ENCODE assay signal across 13 cellular contexts in the genomic region with DNA sequence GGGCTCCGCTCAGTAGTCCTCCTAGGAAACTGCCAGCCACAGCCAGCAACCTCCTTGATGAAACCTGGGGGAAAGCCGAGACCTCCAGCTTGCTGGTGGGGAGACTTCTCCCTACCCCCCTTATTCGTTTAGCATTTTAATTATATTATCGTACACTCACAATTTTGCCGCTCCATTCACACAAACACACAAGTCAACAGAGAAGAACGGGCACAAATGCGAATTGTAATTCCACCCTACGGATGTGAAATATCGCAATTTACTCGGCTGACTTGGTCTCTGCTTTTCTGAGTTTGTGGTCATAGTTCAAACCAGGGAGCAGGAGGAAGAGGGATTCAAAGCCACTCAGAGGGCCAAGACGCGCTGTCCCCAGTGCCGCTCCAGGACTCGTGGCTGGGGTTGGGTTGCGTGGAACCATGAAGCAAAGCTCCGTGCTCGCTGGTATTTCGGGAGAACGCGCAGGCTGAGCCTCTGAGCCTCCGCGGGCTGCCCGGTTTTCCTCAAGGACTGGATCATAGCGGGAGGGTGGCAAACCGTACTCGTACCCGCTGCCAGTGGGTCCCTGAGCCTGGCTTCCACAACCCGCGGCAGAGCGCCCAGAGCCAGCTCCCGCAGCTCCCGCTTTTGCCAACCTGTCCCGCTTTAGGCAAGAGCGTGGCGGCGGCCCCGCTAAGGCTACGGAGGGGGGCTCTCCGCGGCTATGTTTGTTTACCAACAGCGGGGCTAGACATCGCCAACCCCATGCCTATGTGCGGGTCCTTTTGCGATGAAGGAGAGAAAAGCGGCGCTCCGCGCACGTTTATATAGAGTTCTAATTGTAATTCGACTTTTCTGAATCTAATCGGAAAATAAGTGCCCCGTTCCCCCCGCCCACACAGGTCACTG. TPM values are rescaled to one million over a fixed set of nuclear protein-coding genes. Genes with fewer than 3 reads are reported as not detected.
DNase-seq lines count a peak whose midpoint lies in the region; ATAC-seq lines count a peak whose summit lies in the region.
"Had no signal": no experiment of that assay in that cellular context is flagged by ENCODE, and none has a peak within 500 bp of the region (broad histone marks: within the 10 kb centered on the region; RNA-seq: fewer than 3 reads in every experiment).

No MANE protein-coding gene starts in this region.

- peak overlapping the region; percentile 33 for H3K4me3 Mint-ChIP-seq in activated naive CD4-positive, alpha-beta T cell treated with anti-CD3 and anti-CD28 coated beads, Interleukin-2, amount 10 ng/mL, durations not matched to agents 7 days and 5 days
- H3K4me3 Mint-ChIP-seq in activated CD4-positive, alpha-beta memory T cell treated with anti-CD3 and anti-CD28 coated beads, Interleukin-2, amount 10 ng/mL, durations not matched to agents 7 days and 5 days, result peak overlapping the region; percentile 45
- H3K4me3 Mint-ChIP-seq in stimulated activated naive B cell treated with anti-CD40 and anti-IgM and Interleukin-4, amounts not matched to agents 10 μg/mL and 1 μg/mL and 100 μg/mL, for 72 hours, result peak overlapping the region; percentile 39 to 81
- H3K4me3 Mint-ChIP-seq: dendritic cell treated with granulocyte-macrophage colony-stimulating factor and Interleukin-4, amounts not matched to agents 40 ng/mL and 50 ng/mL, for 4 days had no signal

- peaks cover 16% of the 10 kb centered on the region; the same call in 1 of the 2 replicates for H3K4me1 ChIP-seq in iPS-20b (ENCODE audit: insufficient read depth, low read length)

- peaks cover 100% of the 10 kb centered on the region for H3K27me3 ChIP-seq in iPS-20b (ENCODE audit: insufficient read depth, low read length)

- H3K27me3 Mint-ChIP-seq in activated naive CD4-positive, alpha-beta T cell treated with anti-CD3 and anti-CD28 coated beads, Interleukin-2, amount 10 ng/mL, durations not matched to agents 7 days and 5 days, result peaks cover 99% of the 10 kb centered on the region
- peaks cover 81% of the 10 kb centered on the region for H3K27me3 Mint-ChIP-seq in activated CD4-positive, alpha-beta memory T cell treated with anti-CD3 and anti-CD28 coated beads, Interleukin-2, amount 10 ng/mL, durations not matched to agents 7 days and 5 days
- peaks cover 65 to 81% of the 10 kb centered on the region in 2 donors for H3K27me3 Mint-ChIP-seq in stimulated activated naive B cell treated with anti-CD40 and anti-IgM and Interleukin-4, amounts not matched to agents 10 μg/mL and 1 μg/mL and 100 μg/mL, for 72 hours

- H3K27ac Mint-ChIP-seq in activated naive CD4-positive, alpha-beta T cell treated with anti-CD3 and anti-CD28 coated beads, Interleukin-2, amount 10 ng/mL, durations not matched to agents 7 days and 5 days, result peak overlapping the region; percentile 86
- H3K27ac Mint-ChIP-seq in activated CD4-positive, alpha-beta memory T cell treated with anti-CD3 and anti-CD28 coated beads, Interleukin-2, amount 10 ng/mL, durations not matched to agents 7 days and 5 days, result peak overlapping the region; percentile 45
- peak overlapping the region; percentile 83 for H3K27ac Mint-ChIP-seq in stimulated activated naive B cell treated with anti-CD40 and anti-IgM and Interleukin-4, amounts not matched to agents 10 μg/mL and 1 μg/mL and 100 μg/mL, for 72 hours
- H3K27ac Mint-ChIP-seq: dendritic cell treated with granulocyte-macrophage colony-stimulating factor and Interleukin-4, amounts not matched to agents 40 ng/mL and 50 ng/mL, for 4 days had no signal

- peaks cover 4% of the 10 kb centered on the region for H3K36me3 Mint-ChIP-seq in activated naive CD4-positive, alpha-beta T cell treated with anti-CD3 and anti-CD28 coated beads, Interleukin-2, amount 10 ng/mL, durations not matched to agents 7 days and 5 days
- H3K36me3 Mint-ChIP-seq in activated CD4-positive, alpha-beta memory T cell treated with anti-CD3 and anti-CD28 coated beads, Interleukin-2, amount 10 ng/mL, durations not matched to agents 7 days and 5 days (ENCODE audit: low read depth), result peaks cover 15% of the 10 kb centered on the region
- H3K36me3 Mint-ChIP-seq in stimulated activated naive B cell treated with anti-CD40 and anti-IgM and Interleukin-4, amounts not matched to agents 10 μg/mL and 1 μg/mL and 100 μg/mL, for 72 hours, result peaks cover 0 to 17% of the 10 kb centered on the region in 2 donors

- peak overlapping the region; percentile 77; the same call in 1 of the 2 replicates for H3K4me3 ChIP-seq in iPS-20b (ENCODE audit: low read length)

- H3K9me3 ChIP-seq in iPS-20b (ENCODE audit: insufficient read depth, low read depth, low read length), result peaks cover 4% of the 10 kb centered on the region; the same call in 1 of the 2 replicates
- H3K9me3 ChIP-seq: heart right ventricle had no signal

- H3K9ac ChIP-seq in iPS-20b (ENCODE audit: low read depth, low read length), result no peak overlapping the region

- DNase-seq in activated naive CD4-positive, alpha-beta T cell treated with anti-CD3 and anti-CD28 coated beads, Interleukin-2, amount 10 ng/mL, durations not matched to agents 7 days and 5 days, result no peak
- DNase-seq in activated naive CD4-positive, alpha-beta T cell treated with anti-CD3 and anti-CD28 coated beads, Interleukin-2, amount 50 U/mL, for 16 hours, result no peak
- no peak for DNase-seq in activated CD4-positive, alpha-beta memory T cell treated with anti-CD3 and anti-CD28 coated beads, Interleukin-2, amount 10 ng/mL, durations not matched to agents 7 days and 5 days
- no peak for DNase-seq in stimulated activated naive B cell treated with anti-CD40 and anti-IgM and Interleukin-4, amounts not matched to agents 10 μg/mL and 1 μg/mL and 100 μg/mL, for 72 hours
- no peak for DNase-seq in AG08395 (ENCODE audit: low spot score)
- DNase-seq in NCI-H2171 treated with DMSO at 0.1 percent for 48 hours (lab: John Stamatoyannopoulos, UW), result no peak
- DNase-seq: C1 segment of cervical spinal cord, heart right ventricle, NCI-H510A had no signal

- H3K36me3 ChIP-seq in iPS-20b (ENCODE audit: insufficient read depth, low read depth, low read length), result no peaks in the 10 kb centered on the region
- H3K36me3 ChIP-seq: heart right ventricle had no signal

- no peaks in the 10 kb centered on the region for H3K9me3 Mint-ChIP-seq in activated naive CD4-positive, alpha-beta T cell treated with anti-CD3 and anti-CD28 coated beads, Interleukin-2, amount 10 ng/mL, durations not matched to agents 7 days and 5 days
- no peaks in the 10 kb centered on the region for H3K9me3 Mint-ChIP-seq in activated CD4-positive, alpha-beta memory T cell treated with anti-CD3 and anti-CD28 coated beads, Interleukin-2, amount 10 ng/mL, durations not matched to agents 7 days and 5 days
- H3K9me3 Mint-ChIP-seq in stimulated activated naive B cell treated with anti-CD40 and anti-IgM and Interleukin-4, amounts not matched to agents 10 μg/mL and 1 μg/mL and 100 μg/mL, for 72 hours, result peaks cover 0 to 2% of the 10 kb centered on the region in 2 donors
- H3K9me3 Mint-ChIP-seq: dendritic cell treated with granulocyte-macrophage colony-stimulating factor and Interleukin-4, amounts not matched to agents 40 ng/mL and 50 ng/mL, for 4 days had no signal

- POLR2A ChIA-PET in activated CD4-positive, alpha-beta memory T cell treated with anti-CD3 and anti-CD28 coated beads, Interleukin-2, amount 10 ng/mL, durations not matched to agents 7 days and 5 days (lab: Charles Lee), result interaction anchor here (1.1 to 2.1 kb wide), 3 partner anchors 9 to 120 kb away, joined by 3 to 10 read pairs (median 3); a partner anchor contains a TSS

- CTCF ChIA-PET in activated naive CD4-positive, alpha-beta T cell treated with anti-CD3 and anti-CD28 coated beads, Interleukin-2, amount 10 ng/mL, durations not matched to agents 7 days and 5 days (lab: Charles Lee), result no interaction called here
- CTCF ChIA-PET in activated CD4-positive, alpha-beta memory T cell treated with anti-CD3 and anti-CD28 coated beads, Interleukin-2, amount 10 ng/mL, durations not matched to agents 7 days and 5 days (lab: Charles Lee), result no interaction called here

- peaks cover 50% of the 10 kb centered on the region for H3K4me1 Mint-ChIP-seq in activated naive CD4-positive, alpha-beta T cell treated with anti-CD3 and anti-CD28 coated beads, Interleukin-2, amount 10 ng/mL, durations not matched to agents 7 days and 5 days
- H3K4me1 Mint-ChIP-seq in activated CD4-positive, alpha-beta memory T cell treated with anti-CD3 and anti-CD28 coated beads, Interleukin-2, amount 10 ng/mL, durations not matched to agents 7 days and 5 days, result peaks cover 55% of the 10 kb centered on the region
- H3K4me1 Mint-ChIP-seq in stimulated activated naive B cell treated with anti-CD40 and anti-IgM and Interleukin-4, amounts not matched to agents 10 μg/mL and 1 μg/mL and 100 μg/mL, for 72 hours, result peaks cover 44 to 64% of the 10 kb centered on the region in 2 donors

- ATAC-seq in stimulated activated naive B cell treated with anti-CD40 and anti-IgM and Interleukin-4, amounts not matched to agents 10 μg/mL and 1 μg/mL and 100 μg/mL, for 72 hours (replicated peaks), result no peak
- no peak for ATAC-seq in GM19467 (IDR thresholded peaks at IDR 0.05; ENCODE audit: unreplicated experiment)

- H3K27ac ChIP-seq in iPS-20b (ENCODE audit: low read length), result no peak overlapping the region
- H3K27ac ChIP-seq: heart right ventricle had no signal

RNA-seq across cellular contexts. Expression of a gene that starts 2.0 kb away (rescaled TPM):
- under 1 TPM; 0.18 TPM for total RNA-seq in activated CD4-positive, alpha-beta memory T cell treated with anti-CD3 and anti-CD28 coated beads, Interleukin-2, amount 10 ng/mL, durations not matched to agents 7 days and 5 days
- total RNA-seq: subcutaneous adipose tissue had no signal

RNA-seq across cellular contexts. Expression of a gene that starts 9.5 kb away (rescaled TPM):
- 10 to 100 TPM; 76.7 to 78.8 TPM for total RNA-seq in activated CD4-positive, alpha-beta memory T cell treated with anti-CD3 and anti-CD28 coated beads, Interleukin-2, amount 10 ng/mL, durations not matched to agents 7 days and 5 days
